ENCODE assay signal across 20 cellular contexts in the genomic region with DNA sequence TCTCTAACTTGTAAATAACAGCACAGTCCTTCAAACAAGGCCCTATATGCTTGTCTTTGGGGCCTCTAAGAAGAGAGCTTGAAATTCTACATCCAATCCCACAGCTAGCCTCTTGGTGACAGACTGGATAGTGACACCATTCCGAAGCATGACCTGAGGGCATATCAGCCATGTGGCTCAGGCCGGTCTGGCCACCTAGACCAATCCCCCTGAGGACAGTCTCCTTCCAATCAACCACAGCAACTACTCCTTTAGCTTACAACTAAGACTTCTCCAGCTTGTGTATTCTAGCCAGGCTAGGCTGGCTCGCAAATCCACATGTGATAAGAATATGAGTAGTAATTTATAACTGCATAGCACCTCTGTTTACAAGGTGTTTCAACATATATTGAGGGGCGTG. TPM values are rescaled to one million over a fixed set of nuclear protein-coding genes. Genes with fewer than 3 reads are reported as not detected.
DNase-seq lines count a peak whose midpoint lies in the region; TF ChIP-seq lines count a peak whose summit lies in the region.
"Had no signal": no experiment of that assay in that cellular context is flagged by ENCODE, and none has a peak within 500 bp of the region (broad histone marks: within the 10 kb centered on the region; RNA-seq: fewer than 3 reads in every experiment).

No MANE protein-coding gene starts in this region.

- DNase-seq in SK-MEL-5 (ENCODE audit: low read depth, low spot score), result peak; percentile 28
- DNase-seq in mesenchymal stem cell, result no peak
- no peak for DNase-seq in smooth muscle cell (lab: John Stamatoyannopoulos, UW; ENCODE audit: unreplicated experiment)
- DNase-seq in HUDEP-2 (lab: John Stamatoyannopoulos, UW; ENCODE audit: unreplicated experiment in 76 of 76), result no peak
- DNase-seq in SW 1271 (lab: John Stamatoyannopoulos, UW), result no peak
- DNase-seq in hypothalamus (lab: John Stamatoyannopoulos, UW), result no peak
- no peak for DNase-seq in NOMO-1 treated with dmso at 0.1 percent for 144 hours (lab: John Stamatoyannopoulos, UW; ENCODE audit: unreplicated experiment)
- DNase-seq: activated CD8-positive, alpha-beta memory T cell treated with anti-CD3 and anti-CD28 coated beads, Interleukin-2, amount 50 U/mL, for 48 hours; cerebellar nuclear complex; DMS79 treated with DMSO at 0.1 percent for 48 hours; esophagus squamous epithelium; H9; NCI-H1436; NCI-H524; stimulated activated CD4-positive, alpha-beta T cell treated with anti-CD3 and anti-CD28 coated beads, Interleukin-2, amount 100 ng/mL, for 48 hours; stimulated activated naive CD8-positive, alpha-beta T cell treated with anti-CD3 and anti-CD28 coated beads, Interleukin-15, Interleukin-2, amounts not matched to agents 100 U/mL and 50 U/mL, for 24 hours; tibial artery had no signal

- H3K4ac ChIP-seq in mesenchymal stem cell (ENCODE audit: low read depth in 1 of 2, low read length in 2 of 2), result peak overlapping the region in 1 of 2 experiments; percentile 47

- H3K27ac ChIP-seq in HUES6 (ENCODE audit: low read depth, low read length), result no peak overlapping the region
- H3K27ac ChIP-seq in mesenchymal stem cell (ENCODE audit: low read length, poor library complexity, severe bottlenecking), result no peak overlapping the region
- peak overlapping the region; percentile 99 for H3K27ac ChIP-seq in smooth muscle cell (ENCODE audit: low read depth)
- H3K27ac ChIP-seq: neural progenitor cell, tibial artery had no signal

- H3K79me2 ChIP-seq in smooth muscle cell (ENCODE audit: low read depth), result peaks cover 74% of the 10 kb centered on the region

- peak overlapping the region; percentile 12 for H3K9ac ChIP-seq in HUES6 (ENCODE audit: low read length)
- H3K9ac ChIP-seq in mesenchymal stem cell (ENCODE audit: low read length), result no peak overlapping the region
- no peak overlapping the region for H3K9ac ChIP-seq in smooth muscle cell (ENCODE audit: low read depth)
- H3K9ac ChIP-seq: neural progenitor cell had no signal

- H3K4me2 ChIP-seq in mesenchymal stem cell (ENCODE audit: low read length, poor library complexity, severe bottlenecking) (no peak overlapping the region), smooth muscle cell (peak overlapping the region; percentile 53)
- H3K4me2 ChIP-seq: neural progenitor cell had no signal

- no peak overlapping the region for H3K23ac ChIP-seq in mesenchymal stem cell (ENCODE audit: low read length in 2 of 2)

- H3K4me1 ChIP-seq in HUES6 (ENCODE audit: control insufficient read depth, insufficient read depth, low read length) (peaks cover 52% of the 10 kb centered on the region), mesenchymal stem cell (ENCODE audit: control insufficient read depth, insufficient read depth, low read depth, low read length) (peaks cover 23% of the 10 kb centered on the region), smooth muscle cell (ENCODE audit: low read depth) (peaks cover 46% of the 10 kb centered on the region)

- H3K4me3 ChIP-seq in HUES6 (ENCODE audit: low read depth, low read length) (no peak overlapping the region), mesenchymal stem cell (ENCODE audit: insufficient read depth in 1 of 2, low read depth in 1 of 2, low read length in 2 of 2) (no peak overlapping the region), smooth muscle cell (no peak overlapping the region)
- H3K4me3 ChIP-seq: esophagus squamous epithelium, neural progenitor cell, skin epidermis, tibial artery had no signal

- H2BK15ac ChIP-seq in mesenchymal stem cell (ENCODE audit: low read depth, poor library complexity, severe bottlenecking), result no peak overlapping the region

- H3K18ac ChIP-seq in mesenchymal stem cell (ENCODE audit: low read depth in 1 of 2, low read length in 2 of 2), result peak overlapping the region; percentile 23 to 44

- TF ChIP-seq CTCF in smooth muscle cell (IDR thresholded peaks at IDR 0.05; ENCODE audit: borderline replicate concordance, insufficient read depth, poor library complexity, severe bottlenecking), result no peak

- H2BK5ac ChIP-seq in mesenchymal stem cell (ENCODE audit: low read depth, low read length, poor library complexity, severe bottlenecking), result no peak overlapping the region

- H3K9me3 ChIP-seq in HUES6 (ENCODE audit: control insufficient read depth, insufficient read depth, low read depth, low read length), result no peaks in the 10 kb centered on the region
- no peaks in the 10 kb centered on the region for H3K9me3 ChIP-seq in mesenchymal stem cell (ENCODE audit: control insufficient read depth, low read length)
- H3K9me3 ChIP-seq in smooth muscle cell (replicated peaks; ENCODE audit: low read depth), result no peaks in the 10 kb centered on the region
- H3K9me3 ChIP-seq: esophagus squamous epithelium, tibial artery had no signal

- no peak overlapping the region for H2AK5ac ChIP-seq in mesenchymal stem cell (ENCODE audit: low read length, severe bottlenecking)

- WGBS in mesenchymal stem cell, result 93% methylated on average over 2 of the region's 4 CpGs
- 33% methylated on average over 4 of the region's 4 CpGs for WGBS in smooth muscle cell (ENCODE audit: low lambda C conversion rate)

- H4K8ac ChIP-seq in mesenchymal stem cell (ENCODE audit: low read length), result no peak overlapping the region

- no peak overlapping the region for H2AFZ ChIP-seq in mesenchymal stem cell (ENCODE audit: low read depth, low read length)
- no peak overlapping the region for H2AFZ ChIP-seq in smooth muscle cell (ENCODE audit: low read depth)
- H2AFZ ChIP-seq: neural progenitor cell had no signal

- peak overlapping the region; percentile 4 for H4K91ac ChIP-seq in mesenchymal stem cell (ENCODE audit: low read length)

- H2BK12ac ChIP-seq in mesenchymal stem cell (ENCODE audit: low read length in 2 of 2), result peak overlapping the region in 1 of 2 experiments; percentile 89

- in situ Hi-C loops in SK-MEL-5 (cut with HindIII; ENCODE audit: low pct_unique_long_range_greater_than_20kb, low sequenced_read_pairs), result no loop called here

- peaks cover 71% of the 10 kb centered on the region for H3F3A ChIP-seq in smooth muscle cell (ENCODE audit: low read depth)

- H3K14ac ChIP-seq in mesenchymal stem cell (ENCODE audit: low read length in 2 of 2), result no peak overlapping the region

- H3K36me3 ChIP-seq in HUES6 (ENCODE audit: control insufficient read depth, insufficient read depth, low read length), result peaks cover 30% of the 10 kb centered on the region
- H3K36me3 ChIP-seq in mesenchymal stem cell (ENCODE audit: control insufficient read depth in 1 of 2, insufficient read depth in 2 of 2, low read depth in 1 of 2, low read length in 2 of 2), result peaks cover 10 to 67% of the 10 kb centered on the region in 2 experiments
- H3K36me3 ChIP-seq in smooth muscle cell (ENCODE audit: low read depth), result no peaks in the 10 kb centered on the region
- H3K36me3 ChIP-seq: neural progenitor cell, tibial artery had no signal

- peaks cover 3% of the 10 kb centered on the region for H3K79me1 ChIP-seq in mesenchymal stem cell (replicated peaks; ENCODE audit: low read length, poor library complexity, severe bottlenecking)

- H4K20me1 ChIP-seq in smooth muscle cell (ENCODE audit: low read depth), result peaks cover 86% of the 10 kb centered on the region

- H3K27me3 ChIP-seq in HUES6 (ENCODE audit: control insufficient read depth, insufficient read depth, low read length), result no peaks in the 10 kb centered on the region
- no peaks in the 10 kb centered on the region for H3K27me3 ChIP-seq in mesenchymal stem cell (ENCODE audit: control insufficient read depth in 1 of 2, insufficient read depth in 1 of 2, low read length in 2 of 2)
- H3K27me3 ChIP-seq in smooth muscle cell (ENCODE audit: low read depth), result no peaks in the 10 kb centered on the region
- H3K27me3 ChIP-seq: esophagus squamous epithelium, neural progenitor cell, tibial artery had no signal

- no peak overlapping the region for H2BK120ac ChIP-seq in mesenchymal stem cell (ENCODE audit: low read depth, low read length)

RNA-seq across cellular contexts. Expression of gene BCAR3, which starts 14.0 kb away (rescaled TPM):
- 34.5 and 36.9 TPM in 2 replicates for total RNA-seq in SK-MEL-5 (2014; rRNA removed; shearing (Covaris generic))
- polyA plus RNA-seq in SK-MEL-5 (2015; cell fraction: cytosol; rRNA removed), result 26.4 and 30.1 TPM in 2 replicates
- 20.5 and 22.6 TPM in 2 replicates for polyA plus RNA-seq in SK-MEL-5 (2015; cell fraction: nucleus; rRNA removed)
- polyA plus RNA-seq in mesenchymal stem cell (2013, experiment 1 of 2), result 23.6 TPM
- polyA plus RNA-seq in mesenchymal stem cell (2013, experiment 2 of 2), result 22.7 TPM
- 24.9 and 25.6 TPM in 2 replicates for total RNA-seq in smooth muscle cell
- 21.4 and 26.7 TPM in 2 replicates for polyA plus RNA-seq in smooth muscle cell
